ENCODE assay signal across 8 cellular contexts in genomic region chr12:56224102-56224701, GRCh38. TPM values are rescaled to one million over a fixed set of nuclear protein-coding genes. Genes with fewer than 3 reads are reported as not detected.
A peak's percentile ranks its signal among the peaks of the same experiment; 100 is the strongest.
DNase-seq lines count a peak whose midpoint lies in the region; FAIRE-seq and TF ChIP-seq lines count a peak whose summit lies in the region.

Gene NABP2 (plus strand): TSS chr12:56224342. CDS start chr12:56224857, 515 bp downstream.

- H3K4me3 Mint-ChIP-seq in nephron: peak within 1 kb of the TSS; percentile 83 to 98 (median 86)
- peak within 1 kb of the TSS; percentile 90 for H3K4me3 Mint-ChIP-seq in stimulated activated naive CD8-positive, alpha-beta T cell treated with anti-CD3 and anti-CD28 coated beads, Interleukin-15, Interleukin-2, amounts not matched to agents 100 ng/mL and 50 ng/mL, for 24 hours

- H3K27ac Mint-ChIP-seq in nephron: peak within 1 kb of the TSS; percentile 100
- peak within 1 kb of the TSS; percentile 82 for H3K27ac Mint-ChIP-seq in stimulated activated naive CD8-positive, alpha-beta T cell treated with anti-CD3 and anti-CD28 coated beads, Interleukin-15, Interleukin-2, amounts not matched to agents 100 ng/mL and 50 ng/mL, for 24 hours

- peak; percentile 41 for FAIRE-seq in H54 (lab: Jason Lieb, UNC)

- TF ChIP-seq CTCF in fibroblast of pulmonary artery (IDR thresholded peaks at IDR 0.05; ENCODE audit: low read length, missing control alignments) (peak; percentile 71), nephron (IDR thresholded peaks at IDR 0.05; ENCODE audit: unreplicated experiment in 3 of 3) (peak; percentile 90 to 97 (median 96))

- H3K36me3 Mint-ChIP-seq in nephron (ENCODE audit: low read depth): peaks cover 7% of the 10 kb centered on the region
- peaks cover 15% of the 10 kb centered on the region for H3K36me3 Mint-ChIP-seq in stimulated activated naive CD8-positive, alpha-beta T cell treated with anti-CD3 and anti-CD28 coated beads, Interleukin-15, Interleukin-2, amounts not matched to agents 100 ng/mL and 50 ng/mL, for 24 hours (ENCODE audit: low read depth)

- no peaks in the 10 kb centered on the region for H3K27me3 Mint-ChIP-seq in nephron (ENCODE audit: low read depth)
- H3K27me3 Mint-ChIP-seq in stimulated activated naive CD8-positive, alpha-beta T cell treated with anti-CD3 and anti-CD28 coated beads, Interleukin-15, Interleukin-2, amounts not matched to agents 100 ng/mL and 50 ng/mL, for 24 hours: no peaks in the 10 kb centered on the region

- H3K4me3 ChIP-seq in fibroblast of pulmonary artery (replicated peaks; ENCODE audit: low read depth, low read length): peak within 1 kb of the TSS; percentile 80

- DNase-seq in G401 (ENCODE audit: low spot score) (peak; percentile 98), H54 (ENCODE audit: insufficient read length, low spot score) (peak; percentile 98), LoVo (ENCODE audit: low spot score) (peak; percentile 100), SHP77 treated with DMSO at 0.1 percent for 48 hours (lab: John Stamatoyannopoulos, UW) (peak; percentile 95), fibroblast of pulmonary artery (ENCODE audit: low read depth) (peak; percentile 98)
- peak; percentile 98 for DNase-seq in activated effector memory CD4-positive, alpha-beta T cell treated with anti-CD3 and anti-CD28 coated beads, Interleukin-2, amount 50 U/mL, for 16 hours

- peaks cover 39% of the 10 kb centered on the region for H3K4me1 Mint-ChIP-seq in nephron
- H3K4me1 Mint-ChIP-seq in stimulated activated naive CD8-positive, alpha-beta T cell treated with anti-CD3 and anti-CD28 coated beads, Interleukin-15, Interleukin-2, amounts not matched to agents 100 ng/mL and 50 ng/mL, for 24 hours (ENCODE audit: low read depth): peaks cover 43% of the 10 kb centered on the region

- in situ Hi-C loops in G401 (cut with HindIII; ENCODE audit: low sequenced_read_pairs): no loop called here

- H3K9me3 Mint-ChIP-seq in nephron: no peaks in the 10 kb centered on the region
- H3K9me3 Mint-ChIP-seq in stimulated activated naive CD8-positive, alpha-beta T cell treated with anti-CD3 and anti-CD28 coated beads, Interleukin-15, Interleukin-2, amounts not matched to agents 100 ng/mL and 50 ng/mL, for 24 hours: no peaks in the 10 kb centered on the region

- peak; percentile 52; the same call in 1 of the 2 replicates for TF ChIP-seq POLR2A in H54 (IDR thresholded peaks at IDR 0.05; ENCODE audit: low read depth, low read length)

RNA-seq across cellular contexts. Expression of gene NABP2, which starts in this region (rescaled TPM):
- total RNA-seq in G401 (2014; rRNA removed; shearing (Covaris generic)): 20.2 and 33.0 TPM in 2 replicates

Comparison
In these comparisons a context has a peak if more than half of its experiments do, and no peak if none do; other contexts are left out.
1. Peak in every context shown above with its lines: DNase-seq and H3K4me3 ChIP-seq.